In genomic region chr19:7869453-7869909, GRCh38 we compare ENCODE assay signal across 8 cellular contexts. TPM values are rescaled to one million over a fixed set of nuclear protein-coding genes. Genes with fewer than 3 reads are reported as not detected.
DNase-seq lines count a peak whose midpoint lies in the region; ATAC-seq and TF ChIP-seq lines count a peak whose summit lies in the region.

No MANE protein-coding gene starts in this region.

- peak overlapping the region; percentile 16 for H3K9ac ChIP-seq in fibroblast of lung (ENCODE audit: insufficient read depth, low read length)

- in situ Hi-C loops in transverse colon (cut with MboI; ENCODE audit: low pct_ligation_motif_present in 1 of 4, low pct_unique_long_range_greater_than_20kb in 1 of 4, low sequenced_read_pairs in 3 of 4) = no loop called here

- no peak overlapping the region for H3K27ac ChIP-seq in fibroblast of lung (ENCODE audit: insufficient read depth, low read length)
- peak overlapping the region; percentile 28 to 82 (median 68) for H3K27ac ChIP-seq in transverse colon

- TF ChIP-seq EP300 in transverse colon (IDR thresholded peaks at IDR 0.05; ENCODE audit: low read depth) = no peak

- TF ChIP-seq CTCF in fibroblast of lung (conservative IDR thresholded peaks at IDR 0.05 in 1 of 2, IDR thresholded peaks at IDR 0.05 in 1 of 2; ENCODE audit: low read depth in 1 of 2, low read length in 2 of 2) = no peak
- no peak for TF ChIP-seq CTCF in omental fat pad (IDR thresholded peaks at IDR 0.05)
- peak in 2 of 5 experiments; percentile 22 to 51 for TF ChIP-seq CTCF in transverse colon (IDR thresholded peaks at IDR 0.05)

- 16% methylated on average over 22 of the region's 47 CpGs; no CpG with 5 or more reads in 1 of the 2 donors for WGBS in transverse colon (ENCODE audit: low coverage in 1 of 2), 2 donors

- peak overlapping the region in 3 of 4 experiments; percentile 12 to 47 (median 23) for H3K4me3 ChIP-seq in fibroblast of lung (replicated peaks in 1 of 4; ENCODE audit: control extremely low read depth in 1 of 4, insufficient read depth in 1 of 4, low read depth in 3 of 4, low read length in 4 of 4)
- H3K4me3 ChIP-seq in transverse colon = peak overlapping the region; percentile 18 to 47 (median 32)

- peak; percentile 59 for DNase-seq in GDM1 (lab: John Stamatoyannopoulos, UW)
- DNase-seq in NCI-H774 (lab: John Stamatoyannopoulos, UW) = peak; percentile 45
- DNase-seq in activated T-cell treated with anti-CD3 and anti-CD28 coated beads for 4 hours = peak; percentile 77
- DNase-seq in fibroblast of lung (ENCODE audit: low read depth in 2 of 2) = peak in 1 of 2 donors; percentile 25
- DNase-seq in omental fat pad (ENCODE audit: low spot score) = no peak
- peak; percentile 79 for DNase-seq in transverse colon
- DNase-seq in mesenteric fat pad (ENCODE audit: low spot score) = no peak

- intact Hi-C loops in transverse colon (cut with DNase I; ENCODE audit: low total_unique reads) = no loop called here

- H3K4me2 ChIP-seq in fibroblast of lung (ENCODE audit: extremely low read depth, insufficient read depth, low read length) = peak overlapping the region; percentile 82

- H3K27me3 ChIP-seq in fibroblast of lung (ENCODE audit: control insufficient read depth, insufficient read depth, low read length) (peaks cover 10% of the 10 kb centered on the region), transverse colon (peaks cover 65% of the 10 kb centered on the region)

- no peaks in the 10 kb centered on the region for H3K36me3 ChIP-seq in fibroblast of lung (ENCODE audit: control insufficient read depth, insufficient read depth, low read length)
- H3K36me3 ChIP-seq in transverse colon = no peaks in the 10 kb centered on the region

- peaks cover 7% of the 10 kb centered on the region for H3K4me1 ChIP-seq in fibroblast of lung (ENCODE audit: control insufficient read depth, extremely low read depth, insufficient read depth, low read length)
- peaks cover 18 to 48% (median 42%) of the 10 kb centered on the region in 4 donors for H3K4me1 ChIP-seq in transverse colon

- no peaks in the 10 kb centered on the region for H4K20me1 ChIP-seq in fibroblast of lung (ENCODE audit: control insufficient read depth, extremely low read depth, insufficient read depth, low read length)

- no peaks in the 10 kb centered on the region for H3K79me2 ChIP-seq in fibroblast of lung (ENCODE audit: control insufficient read depth, insufficient read depth, low read length)

- H3K9me3 ChIP-seq in fibroblast of lung (ENCODE audit: control insufficient read depth, insufficient read depth, low read depth, low read length) (no peaks in the 10 kb centered on the region), transverse colon (no peaks in the 10 kb centered on the region)

- ATAC-seq in HG02571 (IDR thresholded peaks at IDR 0.05; ENCODE audit: unreplicated experiment) (peak; percentile 37), omental fat pad (ENCODE audit: low FRiP score) (peak; percentile 53)

- peak overlapping the region; percentile 23 for H2AFZ ChIP-seq in fibroblast of lung (ENCODE audit: low read length)

- no peak for TF ChIP-seq POLR2A in transverse colon (IDR thresholded peaks at IDR 0.05)

RNA-seq across cellular contexts. Expression of gene PRR36, which starts 4.7 kb away (rescaled TPM):
- total RNA-seq in fibroblast of lung (under 0.01 TPM in 1 of 2 replicates, not detected in the other), omental fat pad (not detected), transverse colon (under 1 TPM in 1 of 4 donors, not detected in 3; 0.16 TPM), mesenteric fat pad (not detected)
- not detected in 2 replicates for polyA plus RNA-seq in fibroblast of lung
- polyA plus RNA-seq in fibroblast of lung (2012) = 0.08 TPM in 1 of 2 replicates, not detected in the other
- polyA minus RNA-seq in fibroblast of lung (ENCODE audit: low replicate concordance) = not detected in 2 replicates

RNA-seq across cellular contexts. Expression of gene LRRC8E, which starts 18.8 kb away (rescaled TPM):
- 2.6 and 3.0 TPM in 2 replicates for total RNA-seq in fibroblast of lung
- polyA plus RNA-seq in fibroblast of lung = 3.5 and 3.7 TPM in 2 replicates
- polyA plus RNA-seq in fibroblast of lung (2012) = 3.2 and 4.7 TPM in 2 replicates
- 8.0 and 8.4 TPM in 2 replicates for polyA minus RNA-seq in fibroblast of lung (ENCODE audit: low replicate concordance)
- total RNA-seq in omental fat pad = 1 to 10 TPM in 3 of 4 donors, under 1 TPM in 1; 0.79 to 6.5 (median 3.0) TPM
- total RNA-seq in transverse colon = 1 to 10 TPM in 1 of 4 donors, under 1 TPM in 1, not detected in 2; 0.79 to 1.5 TPM
- 1.8 TPM for total RNA-seq in mesenteric fat pad

RNA-seq across cellular contexts. Expression of gene MAP2K7, which starts 34.2 kb away (rescaled TPM):
- total RNA-seq in fibroblast of lung (8.7 and 10.4 TPM in 2 replicates), omental fat pad (10 to 100 TPM; 12.9 to 13.7 (median 13.6) TPM), transverse colon (100 to 1,000 TPM in 1 of 4 donors, 10 to 100 TPM in 3; 11.9 to 125 (median 20.9) TPM), mesenteric fat pad (26.7 TPM)
- 7.8 and 8.5 TPM in 2 replicates for polyA plus RNA-seq in fibroblast of lung
- polyA plus RNA-seq in fibroblast of lung (2012) = 15.5 and 15.8 TPM in 2 replicates
- 8.6 and 19.5 TPM in 2 replicates for polyA minus RNA-seq in fibroblast of lung (ENCODE audit: low replicate concordance)

RNA-seq across cellular contexts. Expression of gene EVI5L, which starts 39.5 kb away (rescaled TPM):
- total RNA-seq in fibroblast of lung = 13.4 and 16.5 TPM in 2 replicates
- polyA plus RNA-seq in fibroblast of lung = 8.8 and 10.4 TPM in 2 replicates
- 15.7 and 16.1 TPM in 2 replicates for polyA plus RNA-seq in fibroblast of lung (2012)
- 49.8 and 76.3 TPM in 2 replicates for polyA minus RNA-seq in fibroblast of lung (ENCODE audit: low replicate concordance)
- total RNA-seq in omental fat pad = 10 to 100 TPM in 1 of 4 donors, 1 to 10 TPM in 3; 6.9 to 10.8 (median 7.9) TPM
- 10 to 100 TPM in 3 of 4 donors, 1 to 10 TPM in 1; 8.5 to 65.8 (median 15.0) TPM for total RNA-seq in transverse colon
- total RNA-seq in mesenteric fat pad = 15.4 TPM

RNA-seq across cellular contexts. Expression of gene TGFBR3L, which starts 45.1 kb away (rescaled TPM):
- 1.0 and 1.3 TPM in 2 replicates for total RNA-seq in fibroblast of lung
- polyA plus RNA-seq in fibroblast of lung = 0.35 TPM in 1 of 2 replicates, not detected in the other
- 2.0 and 5.7 TPM in 2 replicates for polyA plus RNA-seq in fibroblast of lung (2012)
- not detected in 2 replicates for polyA minus RNA-seq in fibroblast of lung (ENCODE audit: low replicate concordance)
- not detected for total RNA-seq in omental fat pad
- 1 to 10 TPM in 1 of 4 donors, not detected in 3; 1.4 TPM for total RNA-seq in transverse colon
- total RNA-seq in mesenteric fat pad = not detected

Comparison
In these comparisons a context has a peak if more than half of its experiments do, and no peak if none do; other contexts are left out.
1. DNase-seq: peak in GDM1 (single experiment), NCI-H774 (single experiment), activated T-cell treated with anti-CD3 and anti-CD28 coated beads for 4 hours (single experiment) and transverse colon (single experiment); none in omental fat pad (single experiment) and mesenteric fat pad (single experiment).